ENCODE assay signal across 9 cellular contexts in genomic region chr11:18393581-18394299, GRCh38. TPM values are rescaled to one million over a fixed set of nuclear protein-coding genes. Genes with fewer than 3 reads are reported as not detected.
DNase-seq lines count a peak whose midpoint lies in the region; ATAC-seq, FAIRE-seq and TF ChIP-seq lines count a peak whose summit lies in the region.
"Had no signal": no experiment of that assay in that cellular context is flagged by ENCODE, and none has a peak within 500 bp of the region (broad histone marks: within the 10 kb centered on the region; RNA-seq: fewer than 3 reads in every experiment).

No MANE protein-coding gene starts in this region.

- no peaks in the 10 kb centered on the region for H3K9me3 Mint-ChIP-seq in IgD-negative memory B cell

- peak overlapping the region; percentile 79 for H3K4me2 ChIP-seq in K562 (ENCODE audit: insufficient read depth, low read length)

- peak overlapping the region; percentile 92 for H2AFZ ChIP-seq in K562 (ENCODE audit: low read depth, low read length)

- ATAC-seq in K562: peak; percentile 5; the same call in 2 of the 3 replicates

- H3K27me3 ChIP-seq in K562 (ENCODE audit: control insufficient read depth in 2 of 2, insufficient read depth in 2 of 2, low read length in 2 of 2): no peaks in the 10 kb centered on the region
- H3K27me3 ChIP-seq in transverse colon: no peaks in the 10 kb centered on the region

- H3K27ac Mint-ChIP-seq in IgD-negative memory B cell: peak overlapping the region; percentile 96 to 98 (median 97)

- TF ChIP-seq CTCF in K562 (IDR thresholded peaks at IDR 0.05 in 2 of 3, conservative IDR thresholded peaks at IDR 0.05 in 1 of 3; ENCODE audit: insufficient read depth in 2 of 3, low read depth in 1 of 3, low read length in 3 of 3): no peak
- TF ChIP-seq CTCF in transverse colon (IDR thresholded peaks at IDR 0.05): no peak

- DNase-seq in GM12891 (ENCODE audit: insufficient read length, low spot score) (no peak), K562 (ENCODE audit: extremely low read depth in 1 of 4, low spot score in 3 of 4) (peak in 2 of 4 experiments; percentile 30 to 63), mesenteric fat pad (ENCODE audit: low spot score) (peak; percentile 62), transverse colon (no peak), NAMALWA (ENCODE audit: low spot score) (no peak), NK-92 (lab: John Stamatoyannopoulos, UW; ENCODE audit: unreplicated experiment) (no peak), SIG-M5 treated with dmso at 0.1 percent for 504 hours (lab: John Stamatoyannopoulos, UW; ENCODE audit: unreplicated experiment) (no peak)

- H3K4me3 ChIP-seq in K562 (peak overlapping the region; percentile 79), transverse colon (peak overlapping the region in 3 of 4 donors; percentile 85 to 93 (median 90))

- H3K27ac ChIP-seq in K562 (ENCODE audit: extremely low read depth, low read depth, low read length) (peak overlapping the region; percentile 94), transverse colon (peak overlapping the region; percentile 96 to 99 (median 98))

- H3K4me1 ChIP-seq in K562 (replicated peaks in 1 of 2; ENCODE audit: control insufficient read depth in 2 of 2, insufficient read depth in 2 of 2, low read length in 2 of 2) (peaks cover 13 to 21% of the 10 kb centered on the region in 2 experiments), transverse colon (peaks cover 0 to 28% (median 20%) of the 10 kb centered on the region in 4 donors)

- FAIRE-seq in GM12891 (lab: Jason Lieb, UNC) (peak; percentile 31), K562 (lab: Jason Lieb, UNC) (no peak)

- H3K9me1 ChIP-seq in K562 (ENCODE audit: control insufficient read depth, insufficient read depth, low read length): no peaks in the 10 kb centered on the region

- peak overlapping the region; percentile 96 to 100 (median 98) for H3K4me3 Mint-ChIP-seq in IgD-negative memory B cell

- in situ Hi-C loops in K562 (cut with MboI) (no loop called here), transverse colon (cut with MboI; ENCODE audit: low pct_ligation_motif_present in 1 of 4, low pct_unique_long_range_greater_than_20kb in 1 of 4, low sequenced_read_pairs in 3 of 4) (loop anchor here in 2 of 4 donors (10.0 kb wide), 1 partner anchor 131 kb away; the partner anchor contains the start of gene TSG101 (in 2 of the 2))

- CTCF ChIA-PET in K562 (lab: Yijun Ruan, JAX; ENCODE audit: low intra/inter-chr PET ratio): interaction anchor here (0.6 kb wide), 1 partner anchor 123 kb away, joined by 3 read pairs; no protein-coding TSS in a partner anchor

- TF ChIP-seq EP300 in K562 (IDR thresholded peaks at IDR 0.05; ENCODE audit: low read length) (no peak), transverse colon (IDR thresholded peaks at IDR 0.05; ENCODE audit: low read depth) (no peak)

- H3K4me1 Mint-ChIP-seq in IgD-negative memory B cell: peaks cover 8 to 23% (median 10%) of the 10 kb centered on the region in 3 donors

- intact Hi-C loops in K562 (cut with micrococcal nuclease) (loop anchor here (10.0 kb wide), 1 partner anchor 251 kb away; no protein-coding TSS in a partner anchor), transverse colon (cut with DNase I; ENCODE audit: low total_unique reads) (loop anchor here (10.0 kb wide), 1 partner anchor 69 kb away; the partner anchor contains the start of genes GTF2H1 and HPS5)

- 56% methylated on average over 22 of the region's 22 CpGs for WGBS in K562 (ENCODE audit: insufficient coverage, low coverage, missing lambda C conversion rate)
- 75 to 77% methylated on average over 18 to 22 of the region's 22 CpGs for WGBS in transverse colon (ENCODE audit: low coverage in 1 of 2), 2 donors

- TSS peak; percentile 91 for BruUV-seq in K562 (replicated peaks; lab: Mats Ljungman, UMichigan)

- H3K36me3 ChIP-seq in K562 (ENCODE audit: control insufficient read depth, insufficient read depth, low read length): peaks cover 35% of the 10 kb centered on the region
- peaks cover 0 to 18% (median 6%) of the 10 kb centered on the region in 4 donors for H3K36me3 ChIP-seq in transverse colon

- H4K20me1 ChIP-seq in K562 (replicated peaks; ENCODE audit: control insufficient read depth, insufficient read depth, low read length): peaks cover 28% of the 10 kb centered on the region

- peak overlapping the region; percentile 84 to 97 for H3K9ac ChIP-seq in K562 (ENCODE audit: insufficient read depth in 1 of 2, low read depth in 2 of 2, low read length in 2 of 2)

- H3K79me2 ChIP-seq in K562 (ENCODE audit: control insufficient read depth, insufficient read depth, low read length): peaks cover 49% of the 10 kb centered on the region

- TF ChIP-seq RAD21 in K562 (CRISPR knock-in tag; conservative IDR thresholded peaks at IDR 0.05 in 1 of 2, IDR thresholded peaks at IDR 0.05 in 1 of 2): no peak

- POLR2A ChIA-PET in K562 (lab: Yijun Ruan, JAX): interaction anchor here (0.6 to 3.0 kb wide), 21 partner anchors 10 to 1690 kb away, joined by 3 to 45 read pairs (median 4); partner anchors contain the start of genes HPS5 and TSG101

- H3K9me3 ChIP-seq in K562 (replicated peaks; ENCODE audit: control insufficient read depth, insufficient read depth, low read depth, low read length) (no peaks in the 10 kb centered on the region), transverse colon (no peaks in the 10 kb centered on the region)

- TF ChIP-seq POLR2A in GM12891 (IDR thresholded peaks at IDR 0.05; ENCODE audit: low read depth, low read length): no peak
- TF ChIP-seq POLR2A in K562 (conservative IDR thresholded peaks at IDR 0.05): no peak
- TF ChIP-seq POLR2A in transverse colon (IDR thresholded peaks at IDR 0.05): no peak

- H3K27me3 Mint-ChIP-seq in IgD-negative memory B cell: no peaks in the 10 kb centered on the region

- H3K36me3 Mint-ChIP-seq in IgD-negative memory B cell: no peaks in the 10 kb centered on the region

TF ChIP-seq in GM12891, 5 proteins besides CTCF, POLR2A, EP300 and RAD21:
- TF ChIP-seq SPI1 (IDR thresholded peaks at IDR 0.05; ENCODE audit: low read depth, low read length): no peak
- 0 out of 2 replicates have a peak, but pooled peaks have one; percentile 17 for TF ChIP-seq POU2F2 (IDR thresholded peaks at IDR 0.05; ENCODE audit: low read depth, low read length)

TF ChIP-seq in K562, 482 proteins besides CTCF, POLR2A, EP300 and RAD21 (continues in another document):
- TF ChIP-seq ID3 (CRISPR knock-in tag; IDR thresholded peaks at IDR 0.05) (no peak), ID3 (tag; IDR thresholded peaks at IDR 0.05) (no peak), SMARCA4 (IDR thresholded peaks at IDR 0.05) (peak; percentile 16; the same call in 1 of the 2 replicates), CBX1 (IDR thresholded peaks at IDR 0.05; ENCODE audit: low read depth) (no peak), OTX1 (CRISPR knock-in tag; IDR thresholded peaks at IDR 0.05) (no peak), MIER1 (IDR thresholded peaks at IDR 0.05; ENCODE audit: low read depth) (peak; percentile 66; the same call in 1 of the 2 replicates), CHD2 (IDR thresholded peaks at IDR 0.05; ENCODE audit: low read depth, low read length) (no peak), BDP1 (IDR thresholded peaks at IDR 0.05; ENCODE audit: insufficient read depth, insufficient read length) (no peak), ARHGAP35 (IDR thresholded peaks at IDR 0.05; ENCODE audit: partially characterized antibody) (peak; percentile 27)

RNA-seq across cellular contexts. Expression of gene LDHA, which starts 0.6 kb away (rescaled TPM):
- polyA plus RNA-seq in GM12891 (2012; ENCODE audit: low read depth, missing spikeins): 1,757 TPM
- polyA plus RNA-seq in IgD-negative memory B cell: 263 TPM
- 227 and 496 TPM in 2 replicates for total RNA-seq in K562 (2011; cell fraction: chromatin; rRNA removed; ENCODE audit: low replicate concordance)
- 234 and 275 TPM in 2 replicates for total RNA-seq in K562 (2011; cell fraction: nucleolus; rRNA removed)
- total RNA-seq in K562 (2011; cell fraction: nucleoplasm; rRNA removed): 463 and 572 TPM in 2 replicates
- 497 and 537 TPM in 2 replicates for total RNA-seq in K562 (2014; rRNA removed)
- total RNA-seq in K562 (2014; rRNA removed; fragmentation: Illumina TruSeq; extraction: Trizol): 535 and 615 TPM in 2 replicates
- 587 and 664 TPM in 2 replicates for total RNA-seq in K562 (2015; rRNA removed; fragmentation: Illumina TruSeq; extraction: Trizol)
- total RNA-seq in K562 (2021): 739 and 755 TPM in 2 replicates
- polyA plus RNA-seq in K562 (2011; rRNA removed): 2,290 and 3,001 TPM in 2 replicates
- 907 and 2,175 TPM in 2 replicates for polyA plus RNA-seq in K562 (2011; cell fraction: cytosol; rRNA removed)
- 371 and 679 TPM in 2 replicates for polyA plus RNA-seq in K562 (2011; cell fraction: nucleus; rRNA removed)
- polyA plus RNA-seq in K562 (2012): 741 and 1,455 TPM in 2 replicates
- polyA plus RNA-seq in K562 (2014; fragmentation: Illumina TruSeq; extraction: Trizol): 1,410 and 1,720 TPM in 2 replicates
- polyA plus RNA-seq in K562 (2014; fragmentation: Nextera tagmentation; extraction: Ambion mirVana): 1,000 to 10,000 TPM in 1 of 2 experiments, 100 to 1,000 TPM in 1; 926 to 1,451 TPM
- 981 and 1,026 TPM in 2 replicates for polyA plus RNA-seq in K562 (2014; rRNA removed)
- polyA minus RNA-seq in K562 (2011; rRNA and poly(A)+ RNA removed): 3,343 and 3,532 TPM in 2 replicates
- polyA minus RNA-seq in K562 (2011; cell fraction: cytosol; rRNA and poly(A)+ RNA removed): 1,176 and 1,311 TPM in 2 replicates
- polyA minus RNA-seq in K562 (2011; cell fraction: nucleus; rRNA and poly(A)+ RNA removed): 165 and 457 TPM in 2 replicates
- total RNA-seq in mesenteric fat pad: 957 TPM
- total RNA-seq in transverse colon: 100 to 1,000 TPM; 292 to 386 (median 318) TPM

RNA-seq across cellular contexts. Expression of gene LDHC, which starts 18.4 kb away (rescaled TPM):
- polyA plus RNA-seq in GM12891 (2012; ENCODE audit: low read depth, missing spikeins): not detected
- polyA plus RNA-seq in IgD-negative memory B cell (not detected), K562 (2011; rRNA removed) (not detected in 2 replicates), K562 (2014; fragmentation: Illumina TruSeq; extraction: Trizol) (not detected in 2 replicates), K562 (2014; fragmentation: Nextera tagmentation; extraction: Ambion mirVana) (not detected), K562 (2014; rRNA removed) (not detected in 2 replicates)
- not detected in 2 replicates for total RNA-seq in K562 (2011; cell fraction: chromatin; rRNA removed; ENCODE audit: low replicate concordance)
- not detected in 2 replicates for total RNA-seq in K562 (2011; cell fraction: nucleolus; rRNA removed)
- total RNA-seq in K562 (2011; cell fraction: nucleoplasm; rRNA removed): not detected in 2 replicates
- total RNA-seq in K562 (2014; rRNA removed) (not detected in 2 replicates), K562 (2014; rRNA removed; fragmentation: Illumina TruSeq; extraction: Trizol) (not detected in 2 replicates), K562 (2015; rRNA removed; fragmentation: Illumina TruSeq; extraction: Trizol) (not detected in 2 replicates), K562 (2021) (not detected in 2 replicates), mesenteric fat pad (not detected), transverse colon (not detected)
- not detected in 2 replicates for polyA plus RNA-seq in K562 (2011; cell fraction: cytosol; rRNA removed)
- not detected in 2 replicates for polyA plus RNA-seq in K562 (2011; cell fraction: nucleus; rRNA removed)
- not detected in 2 replicates for polyA plus RNA-seq in K562 (2012)
- polyA minus RNA-seq in K562 (2011; rRNA and poly(A)+ RNA removed): 0.42 TPM in 1 of 2 replicates, not detected in the other
- not detected in 2 replicates for polyA minus RNA-seq in K562 (2011; cell fraction: cytosol; rRNA and poly(A)+ RNA removed)
- polyA minus RNA-seq in K562 (2011; cell fraction: nucleus; rRNA and poly(A)+ RNA removed): not detected in 2 replicates
- total RNA-seq: RPMI7951 had no signal
